Comparison of ENCODE assay signal across 8 cellular contexts in the genomic region with DNA sequence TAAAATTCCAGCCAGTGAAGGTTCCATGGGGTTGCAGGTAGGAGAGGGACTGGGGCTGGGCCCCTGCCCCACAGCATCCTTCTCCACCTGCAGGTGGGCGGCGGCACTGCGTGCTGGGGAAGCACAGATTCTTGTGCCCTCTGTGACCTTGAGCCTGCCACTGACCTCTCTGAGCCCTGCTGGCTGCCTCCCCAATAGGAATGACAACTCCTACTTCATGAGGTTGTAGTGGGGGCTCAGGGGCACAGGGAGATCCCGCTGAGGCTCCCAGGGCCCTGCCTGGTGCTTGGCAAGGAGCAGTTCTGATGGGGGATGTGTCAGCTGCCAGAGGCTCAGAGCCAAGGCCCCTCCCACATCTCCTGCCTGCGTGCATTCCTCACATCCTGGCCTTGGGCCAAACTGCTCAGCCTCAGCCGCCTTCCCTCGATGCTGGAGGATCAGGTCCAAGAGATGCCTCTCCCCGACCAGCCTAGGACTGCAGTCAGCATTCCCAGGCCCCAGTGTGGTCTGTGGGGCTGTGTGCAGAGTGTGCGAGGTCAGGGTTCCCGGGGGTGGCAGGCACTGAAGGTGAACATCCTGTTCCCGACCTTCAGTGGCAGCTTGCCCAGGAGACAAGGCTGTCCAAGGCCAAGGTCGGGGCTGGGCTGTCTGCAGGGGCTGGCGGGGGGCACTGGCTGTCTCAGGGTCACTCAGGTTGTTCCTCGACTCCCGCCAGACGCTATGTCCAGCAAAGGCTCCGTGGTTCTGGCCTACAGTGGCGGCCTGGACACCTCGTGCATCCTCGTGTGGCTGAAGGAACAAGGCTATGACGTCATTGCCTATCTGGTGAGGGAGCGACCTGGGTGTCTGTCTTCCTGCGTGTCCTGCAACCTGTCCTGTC. TPM values are rescaled to one million over a fixed set of nuclear protein-coding genes. Genes with fewer than 3 reads are reported as not detected.
DNase-seq lines count a peak whose midpoint lies in the region; ATAC-seq and TF ChIP-seq lines count a peak whose summit lies in the region.

No MANE protein-coding gene starts in this region.

- ATAC-seq in activated T-helper 17 cell treated with anti-CD3 and anti-CD28 coated beads, Interleukin-2, amount 50 U/mL, for 72 hours (replicated peaks): peak; percentile 55
- ATAC-seq in HG03457 (IDR thresholded peaks at IDR 0.05; ENCODE audit: unreplicated experiment): no peak

- TF ChIP-seq EP300 in sigmoid colon (IDR thresholded peaks at IDR 0.05): peak in 1 of 4 donors; percentile 72

- no peak overlapping the region for H3K4me3 Mint-ChIP-seq in activated T-helper 17 cell treated with anti-CD3 and anti-CD28 coated beads, Interleukin-2, amount 50 U/mL, for 72 hours

- peaks cover 0 to 65% (median 43%) of the 10 kb centered on the region in 4 donors for H3K4me1 ChIP-seq in sigmoid colon

- H3K27ac ChIP-seq in sigmoid colon: peak overlapping the region; percentile 72 to 84 (median 82)

- H3K4me3 ChIP-seq in sigmoid colon: no peak overlapping the region

- H3K36me3 ChIP-seq in sigmoid colon: no peaks in the 10 kb centered on the region

- no peak for TF ChIP-seq POLR2A in sigmoid colon (IDR thresholded peaks at IDR 0.05)

- peak; percentile 18 for DNase-seq in stimulated activated CD4-positive, alpha-beta T cell treated with anti-CD3 and anti-CD28 coated beads, Interleukin-4, amount 100 ng/mL, for 1 hour
- no peak for DNase-seq in stimulated activated CD4-positive, alpha-beta T cell treated with anti-CD3 and anti-CD28 coated beads, Interleukin-4, amount 100 ng/mL, for 4 hours
- DNase-seq in NCI-H2107 treated with DMSO at 0.1 percent for 48 hours (lab: John Stamatoyannopoulos, UW; ENCODE audit: unreplicated experiment): peak; percentile 47
- peak; percentile 90 for DNase-seq in cardiac septum (ENCODE audit: low spot score)
- peak; percentile 97 for DNase-seq in sigmoid colon
- DNase-seq in GM13976 (ENCODE audit: low spot score): no peak

- peaks cover 10% of the 10 kb centered on the region for H3K27me3 Mint-ChIP-seq in activated T-helper 17 cell treated with anti-CD3 and anti-CD28 coated beads, Interleukin-2, amount 50 U/mL, for 72 hours

- no peaks in the 10 kb centered on the region for H3K4me1 Mint-ChIP-seq in activated T-helper 17 cell treated with anti-CD3 and anti-CD28 coated beads, Interleukin-2, amount 50 U/mL, for 72 hours

- no peaks in the 10 kb centered on the region for H3K9me3 ChIP-seq in sigmoid colon

- no peaks in the 10 kb centered on the region for H3K9me3 Mint-ChIP-seq in activated T-helper 17 cell treated with anti-CD3 and anti-CD28 coated beads, Interleukin-2, amount 50 U/mL, for 72 hours

- no peak overlapping the region for H3K27ac Mint-ChIP-seq in activated T-helper 17 cell treated with anti-CD3 and anti-CD28 coated beads, Interleukin-2, amount 50 U/mL, for 72 hours

- in situ Hi-C loops in GM13976 (cut with MboI; ENCODE audit: low sequenced_read_pairs, unreplicated experiment): loop anchor here (25.0 kb wide), 1 partner anchor 236 kb away; the partner anchor contains the start of gene EXOSC2

- 13 to 44% methylated on average over 23 of the region's 23 CpGs for WGBS in sigmoid colon, 2 donors

- TF ChIP-seq CTCF in sigmoid colon (IDR thresholded peaks at IDR 0.05) (peak; percentile 12 to 67 (median 40)), GM13976 (IDR thresholded peaks at IDR 0.05; ENCODE audit: borderline replicate concordance, control extremely low read depth, extremely low read depth, insufficient read depth, missing control alignments) (no peak)

- H3K36me3 Mint-ChIP-seq in activated T-helper 17 cell treated with anti-CD3 and anti-CD28 coated beads, Interleukin-2, amount 50 U/mL, for 72 hours (ENCODE audit: low read depth): no peaks in the 10 kb centered on the region

- intact Hi-C loops in cardiac septum (cut with DNase I) (no loop called here), sigmoid colon (cut with DNase I) (no loop called here)

- H3K27me3 ChIP-seq in sigmoid colon: no peaks in the 10 kb centered on the region

RNA-seq across cellular contexts. Expression of gene ASS1, which starts 7.0 kb away (rescaled TPM):
- 1 to 10 TPM in 1 of 2 donors, under 1 TPM in 1; 0.69 to 1.4 TPM for total RNA-seq in activated T-helper 17 cell treated with anti-CD3 and anti-CD28 coated beads, Interleukin-2, amount 50 U/mL, for 72 hours
- total RNA-seq in cardiac septum (53.7 TPM), sigmoid colon (10 to 100 TPM; 65.8 to 84.2 (median 76.5) TPM)
- polyA plus RNA-seq in sigmoid colon: 1,000 to 10,000 TPM in 1 of 3 donors, 100 to 1,000 TPM in 2; 369 to 1,420 (median 483) TPM

Comparison
In these comparisons a context has a peak if more than half of its experiments do, and no peak if none do; other contexts are left out.
1. DNase-seq: peak in stimulated activated CD4-positive, alpha-beta T cell treated with anti-CD3 and anti-CD28 coated beads, Interleukin-4, amount 100 ng/mL, for 1 hour (single experiment), NCI-H2107 treated with DMSO at 0.1 percent for 48 hours (single experiment), cardiac septum (single experiment) and sigmoid colon (single experiment); none in stimulated activated CD4-positive, alpha-beta T cell treated with anti-CD3 and anti-CD28 coated beads, Interleukin-4, amount 100 ng/mL, for 4 hours (0 of 2) and GM13976 (single experiment).
2. RNA of gene ASS1, which starts 7.0 kb away (total RNA-seq): 65.8 to 84.2 TPM in sigmoid colon and 53.7 TPM in cardiac septum (single experiment); 0.69 to 1.4 TPM in activated T-helper 17 cell treated with anti-CD3 and anti-CD28 coated beads, Interleukin-2, amount 50 U/mL, for 72 hours; every median in the first group is over 10 times any median in the second.